Comparison of ENCODE assay signal across 1 cellular context in the genomic region with DNA sequence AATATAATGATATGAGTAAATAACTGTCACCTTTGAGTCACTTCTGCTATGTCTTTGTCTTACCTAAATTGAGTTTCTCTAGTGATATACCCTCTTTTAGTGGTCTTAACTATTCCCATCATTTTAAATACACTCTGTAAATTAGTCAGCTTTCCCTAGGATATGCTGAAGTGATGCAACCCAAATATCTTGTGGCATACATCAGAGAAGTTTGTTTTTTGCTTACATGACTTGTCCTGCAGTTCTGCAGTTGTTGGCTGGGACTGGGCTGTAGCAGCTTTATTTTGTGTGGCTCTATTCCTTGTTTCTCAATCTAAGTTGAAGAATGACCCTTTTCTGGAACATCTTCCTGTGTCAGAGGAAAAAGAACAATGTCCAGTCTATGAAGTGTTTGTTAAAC.
TF ChIP-seq lines count a peak whose summit lies in the region.

No MANE protein-coding gene starts in this region.

TF ChIP-seq in SK-N-SH, 30 proteins besides CTCF, POLR2A, EP300 and RAD21:
- TF ChIP-seq TCF12 (IDR thresholded peaks at IDR 0.05) (no peak), EZH2phosphoT487 (IDR thresholded peaks at IDR 0.05; ENCODE audit: borderline replicate concordance, low read depth) (no peak), JUND (IDR thresholded peaks at IDR 0.05) (no peak), GATA2 (CRISPR knock-in tag; IDR thresholded peaks at IDR 0.05) (no peak), SIN3A (IDR thresholded peaks at IDR 0.05; ENCODE audit: borderline replicate concordance, low read depth, low read length) (no peak), CHD2 (IDR thresholded peaks at IDR 0.05; ENCODE audit: low read length, partially characterized antibody) (no peak), GABPA (IDR thresholded peaks at IDR 0.05; ENCODE audit: low read depth) (no peak), FOXJ3 (CRISPR knock-in tag; IDR thresholded peaks at IDR 0.05) (no peak)
- TF ChIP-seq, protein P1, sequence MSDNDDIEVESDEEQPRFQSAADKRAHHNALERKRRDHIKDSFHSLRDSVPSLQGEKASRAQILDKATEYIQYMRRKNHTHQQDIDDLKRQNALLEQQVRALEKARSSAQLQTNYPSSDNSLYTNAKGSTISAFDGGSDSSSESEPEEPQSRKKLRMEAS (IDR thresholded peaks at IDR 0.05; ENCODE audit: low read depth), result no peak
- TF ChIP-seq, protein P2, sequence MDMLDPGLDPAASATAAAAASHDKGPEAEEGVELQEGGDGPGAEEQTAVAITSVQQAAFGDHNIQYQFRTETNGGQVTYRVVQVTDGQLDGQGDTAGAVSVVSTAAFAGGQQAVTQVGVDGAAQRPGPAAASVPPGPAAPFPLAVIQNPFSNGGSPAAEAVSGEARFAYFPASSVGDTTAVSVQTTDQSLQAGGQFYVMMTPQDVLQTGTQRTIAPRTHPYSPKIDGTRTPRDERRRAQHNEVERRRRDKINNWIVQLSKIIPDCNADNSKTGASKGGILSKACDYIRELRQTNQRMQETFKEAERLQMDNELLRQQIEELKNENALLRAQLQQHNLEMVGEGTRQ (IDR thresholded peaks at IDR 0.05; ENCODE audit: borderline replicate concordance, low read depth, low read length), result no peak
- TF ChIP-seq, protein P3, sequence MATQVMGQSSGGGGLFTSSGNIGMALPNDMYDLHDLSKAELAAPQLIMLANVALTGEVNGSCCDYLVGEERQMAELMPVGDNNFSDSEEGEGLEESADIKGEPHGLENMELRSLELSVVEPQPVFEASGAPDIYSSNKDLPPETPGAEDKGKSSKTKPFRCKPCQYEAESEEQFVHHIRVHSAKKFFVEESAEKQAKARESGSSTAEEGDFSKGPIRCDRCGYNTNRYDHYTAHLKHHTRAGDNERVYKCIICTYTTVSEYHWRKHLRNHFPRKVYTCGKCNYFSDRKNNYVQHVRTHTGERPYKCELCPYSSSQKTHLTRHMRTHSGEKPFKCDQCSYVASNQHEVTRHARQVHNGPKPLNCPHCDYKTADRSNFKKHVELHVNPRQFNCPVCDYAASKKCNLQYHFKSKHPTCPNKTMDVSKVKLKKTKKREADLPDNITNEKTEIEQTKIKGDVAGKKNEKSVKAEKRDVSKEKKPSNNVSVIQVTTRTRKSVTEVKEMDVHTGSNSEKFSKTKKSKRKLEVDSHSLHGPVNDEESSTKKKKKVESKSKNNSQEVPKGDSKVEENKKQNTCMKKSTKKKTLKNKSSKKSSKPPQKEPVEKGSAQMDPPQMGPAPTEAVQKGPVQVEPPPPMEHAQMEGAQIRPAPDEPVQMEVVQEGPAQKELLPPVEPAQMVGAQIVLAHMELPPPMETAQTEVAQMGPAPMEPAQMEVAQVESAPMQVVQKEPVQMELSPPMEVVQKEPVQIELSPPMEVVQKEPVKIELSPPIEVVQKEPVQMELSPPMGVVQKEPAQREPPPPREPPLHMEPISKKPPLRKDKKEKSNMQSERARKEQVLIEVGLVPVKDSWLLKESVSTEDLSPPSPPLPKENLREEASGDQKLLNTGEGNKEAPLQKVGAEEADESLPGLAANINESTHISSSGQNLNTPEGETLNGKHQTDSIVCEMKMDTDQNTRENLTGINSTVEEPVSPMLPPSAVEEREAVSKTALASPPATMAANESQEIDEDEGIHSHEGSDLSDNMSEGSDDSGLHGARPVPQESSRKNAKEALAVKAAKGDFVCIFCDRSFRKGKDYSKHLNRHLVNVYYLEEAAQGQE (IDR thresholded peaks at IDR 0.05; ENCODE audit: low read depth, low read length), result no peak
- TF ChIP-seq, protein P4, sequence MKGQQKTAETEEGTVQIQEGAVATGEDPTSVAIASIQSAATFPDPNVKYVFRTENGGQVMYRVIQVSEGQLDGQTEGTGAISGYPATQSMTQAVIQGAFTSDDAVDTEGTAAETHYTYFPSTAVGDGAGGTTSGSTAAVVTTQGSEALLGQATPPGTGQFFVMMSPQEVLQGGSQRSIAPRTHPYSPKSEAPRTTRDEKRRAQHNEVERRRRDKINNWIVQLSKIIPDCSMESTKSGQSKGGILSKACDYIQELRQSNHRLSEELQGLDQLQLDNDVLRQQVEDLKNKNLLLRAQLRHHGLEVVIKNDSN (IDR thresholded peaks at IDR 0.05; ENCODE audit: borderline replicate concordance, low read depth), result no peak
